20 cellular contexts compared by ENCODE assay signal in the genomic region with DNA sequence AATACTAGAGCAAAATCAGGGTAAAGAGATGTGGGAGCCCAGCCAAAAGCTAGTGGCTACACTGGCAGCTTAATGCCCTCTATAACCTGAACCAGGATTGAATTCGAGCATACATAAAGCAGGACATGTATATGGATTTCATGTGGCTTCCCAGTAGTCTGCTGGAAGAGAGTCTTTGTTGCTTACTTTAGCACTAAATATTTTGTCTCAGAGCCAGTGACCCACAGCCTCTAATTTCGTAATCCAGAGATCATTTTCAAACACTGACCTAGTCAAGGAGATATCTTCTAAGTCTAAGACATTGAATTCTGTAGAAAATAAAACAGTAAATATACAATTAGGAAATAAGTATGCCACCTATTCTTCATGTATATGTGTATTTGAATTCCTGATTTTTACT.
DNase-seq lines count a peak whose midpoint lies in the region; ATAC-seq and TF ChIP-seq lines count a peak whose summit lies in the region.
"Had no signal": no experiment of that assay in that cellular context is flagged by ENCODE, and none has a peak within 500 bp of the region (broad histone marks: within the 10 kb centered on the region; RNA-seq: fewer than 3 reads in every experiment).

No MANE protein-coding gene starts in this region.

- TF ChIP-seq CTCF in AG10803 (conservative IDR thresholded peaks at IDR 0.05; ENCODE audit: low read length) (no peak), WI38 (IDR thresholded peaks at IDR 0.05; ENCODE audit: low read depth, low read length) (no peak), fibroblast of pulmonary artery (IDR thresholded peaks at IDR 0.05; ENCODE audit: low read length, missing control alignments) (no peak), osteoblast (IDR thresholded peaks at IDR 0.05; ENCODE audit: extremely low read depth, low read depth, low read length) (no peak)

- H3K36me3 Mint-ChIP-seq in CD8-positive, alpha-beta memory T cell = no peaks in the 10 kb centered on the region

- no peak overlapping the region for H3K4me3 Mint-ChIP-seq in CD8-positive, alpha-beta memory T cell

- no peaks in the 10 kb centered on the region for H3K36me3 ChIP-seq in osteoblast (ENCODE audit: insufficient read depth, low read length)
- H3K36me3 ChIP-seq in CD8-positive, alpha-beta memory T cell (ENCODE audit: insufficient read depth, low read length) = no peaks in the 10 kb centered on the region
- H3K36me3 ChIP-seq: BLaER1 treated with 17β-estradiol and CSF1 and Interleukin-3, amounts not matched to agents 10 nM and 100 nM; Peyer's patch had no signal

- peaks cover 6% of the 10 kb centered on the region for H3K4me1 ChIP-seq in osteoblast (ENCODE audit: insufficient read depth, low read length)
- no peaks in the 10 kb centered on the region for H3K4me1 ChIP-seq in CD8-positive, alpha-beta memory T cell (ENCODE audit: insufficient read depth, low read length)
- H3K4me1 ChIP-seq: BLaER1 treated with 17β-estradiol and CSF1 and Interleukin-3, amounts not matched to agents 10 nM and 100 nM; Peyer's patch had no signal

- H3K4me3 ChIP-seq in AG10803 (ENCODE audit: low read length) = no peak overlapping the region
- H3K4me3 ChIP-seq in WI38 (ENCODE audit: low read depth, low read length) = peak overlapping the region; percentile 9; the same call in 1 of the 2 replicates
- no peak overlapping the region for H3K4me3 ChIP-seq in fibroblast of pulmonary artery (replicated peaks; ENCODE audit: low read depth, low read length)
- H3K4me3 ChIP-seq in osteoblast (ENCODE audit: insufficient read depth, low read length) = no peak overlapping the region
- H3K4me3 ChIP-seq in CD8-positive, alpha-beta memory T cell (ENCODE audit: low read length) = no peak overlapping the region
- H3K4me3 ChIP-seq: BLaER1 treated with 17β-estradiol and CSF1 and Interleukin-3, amounts not matched to agents 10 nM and 100 nM; Peyer's patch had no signal

- H2AFZ ChIP-seq in osteoblast (ENCODE audit: low read length) = peak overlapping the region; percentile 57

- peak; percentile 52 for DNase-seq in AG10803 (ENCODE audit: low read depth)
- DNase-seq in fibroblast of pulmonary artery (ENCODE audit: low read depth) = peak; percentile 36
- peak; percentile 46 for DNase-seq in osteoblast (ENCODE audit: insufficient read length, low spot score, missing footprints)
- DNase-seq in NCI-H345 (lab: John Stamatoyannopoulos, UW) = no peak
- DNase-seq in CD8-positive, alpha-beta memory T cell = no peak
- DNase-seq in DMS 273 treated with DMSO at 0.1 percent for 48 hours (lab: John Stamatoyannopoulos, UW) = no peak
- DNase-seq: DND-41, GDM1, KG1, NCI-H1048, NCI-H1436 treated with DMSO at 0.1 percent for 48 hours, NCI-H2029 treated with DMSO at 0.1 percent for 48 hours, NCI-H2171 treated with DMSO at 0.1 percent for 48 hours, NCI-H510A, NCI-H82, Peyer's patch had no signal

- peaks cover under 1 to 41% (median 10%) of the 10 kb centered on the region in 5 donors for H3K9me3 Mint-ChIP-seq in CD8-positive, alpha-beta memory T cell

- H4K20me1 ChIP-seq in osteoblast (ENCODE audit: insufficient read depth, low read length) = no peaks in the 10 kb centered on the region
- H4K20me1 ChIP-seq: BLaER1 treated with 17β-estradiol and CSF1 and Interleukin-3, amounts not matched to agents 10 nM and 100 nM had no signal

- no peaks in the 10 kb centered on the region for H3K4me1 Mint-ChIP-seq in CD8-positive, alpha-beta memory T cell

- no peak overlapping the region for H3K27ac ChIP-seq in osteoblast (ENCODE audit: low read depth, low read length)
- H3K27ac ChIP-seq in CD8-positive, alpha-beta memory T cell (ENCODE audit: low read depth, low read length) = no peak overlapping the region
- H3K27ac ChIP-seq: BLaER1 treated with 17β-estradiol and CSF1 and Interleukin-3, amounts not matched to agents 10 nM and 100 nM; Peyer's patch had no signal

- H3K4me2 ChIP-seq in osteoblast (ENCODE audit: insufficient read depth, low read length) = peak overlapping the region; percentile 30
- H3K4me2 ChIP-seq: BLaER1 treated with 17β-estradiol and CSF1 and Interleukin-3, amounts not matched to agents 10 nM and 100 nM had no signal

- H3K79me2 ChIP-seq in osteoblast (ENCODE audit: insufficient read depth, low read length) = no peaks in the 10 kb centered on the region

- H3K9me3 ChIP-seq in osteoblast (ENCODE audit: low read depth, low read length) = peaks cover 2% of the 10 kb centered on the region
- no peaks in the 10 kb centered on the region for H3K9me3 ChIP-seq in CD8-positive, alpha-beta memory T cell (ENCODE audit: low read length)
- H3K9me3 ChIP-seq: Peyer's patch had no signal

- CTCF ChIA-PET in CD8-positive, alpha-beta memory T cell (lab: Charles Lee) = no interaction called here

- no peak overlapping the region for H3K27ac Mint-ChIP-seq in CD8-positive, alpha-beta memory T cell

- POLR2A ChIA-PET in CD8-positive, alpha-beta memory T cell (lab: Charles Lee) = no interaction called here

- no peaks in the 10 kb centered on the region for H3K27me3 ChIP-seq in osteoblast (ENCODE audit: insufficient read depth, low read length)
- H3K27me3 ChIP-seq in CD8-positive, alpha-beta memory T cell (ENCODE audit: insufficient read depth, low read length, poor library complexity, severe bottlenecking) = no peaks in the 10 kb centered on the region
- H3K27me3 ChIP-seq: BLaER1 treated with 17β-estradiol and CSF1 and Interleukin-3, amounts not matched to agents 10 nM and 100 nM; Peyer's patch had no signal

- no peaks in the 10 kb centered on the region for H3K27me3 Mint-ChIP-seq in CD8-positive, alpha-beta memory T cell

- no peak for ATAC-seq in HG03342 (IDR thresholded peaks at IDR 0.05; ENCODE audit: unreplicated experiment)
- ATAC-seq: Right ventricle myocardium inferior had no signal

Comparison
In these comparisons a context has a peak if more than half of its experiments do, and no peak if none do; other contexts are left out.
1. DNase-seq: peak in AG10803 (single experiment), fibroblast of pulmonary artery (single experiment) and osteoblast (single experiment); none in NCI-H345 (single experiment), CD8-positive, alpha-beta memory T cell (0 of 5) and DMS 273 treated with DMSO at 0.1 percent for 48 hours (single experiment).